Comparison of ENCODE assay signal across 18 cellular contexts in the genomic region with DNA sequence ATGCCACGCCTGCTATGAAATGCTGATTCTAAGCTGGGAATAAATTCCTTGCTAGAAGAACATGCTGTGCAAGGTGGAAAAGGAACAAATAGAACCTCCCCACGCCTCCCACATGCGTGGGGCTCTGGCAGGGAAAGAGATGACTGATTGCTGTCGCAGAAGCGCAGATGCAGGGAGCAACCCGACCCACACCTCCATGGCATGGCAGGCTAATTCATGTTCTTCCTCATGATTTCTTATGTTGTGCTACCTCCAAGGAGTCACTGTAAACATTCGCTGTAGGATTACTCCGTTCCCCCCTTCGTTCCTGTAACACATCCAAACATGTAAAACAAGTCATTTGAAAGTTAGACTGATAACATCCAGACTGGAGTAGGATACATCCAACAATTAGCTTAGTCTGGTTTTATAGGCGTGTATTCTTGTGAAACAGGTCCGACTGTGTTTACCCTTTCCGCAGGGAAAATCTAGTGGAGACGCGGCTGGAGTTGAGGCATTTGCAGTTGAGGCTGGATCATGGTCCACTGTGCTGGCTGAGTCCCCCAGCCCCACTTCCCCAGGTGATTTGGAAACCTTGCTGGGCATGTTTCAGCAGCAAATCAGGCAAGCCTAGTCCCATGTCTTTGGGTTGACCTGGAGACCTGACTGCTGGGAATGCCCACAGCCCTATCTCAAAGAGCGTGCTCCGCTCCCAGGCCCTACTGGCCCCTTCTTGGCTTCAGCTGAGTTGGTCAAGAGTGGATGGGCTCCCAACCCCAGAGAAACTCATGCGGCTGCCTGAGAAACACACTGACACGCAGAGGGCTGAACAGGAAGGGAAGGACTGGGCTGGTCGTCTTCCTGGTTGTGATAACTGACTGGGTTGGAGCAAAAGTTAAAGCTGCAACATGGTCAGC. TPM values are rescaled to one million over a fixed set of nuclear protein-coding genes. Genes with fewer than 3 reads are reported as not detected.
DNase-seq lines count a peak whose midpoint lies in the region; ATAC-seq and TF ChIP-seq lines count a peak whose summit lies in the region.
"Had no signal": no experiment of that assay in that cellular context is flagged by ENCODE, and none has a peak within 500 bp of the region (broad histone marks: within the 10 kb centered on the region; RNA-seq: fewer than 3 reads in every experiment).

No MANE protein-coding gene starts in this region.

- intact Hi-C loops in sciatic nerve (cut with DNase I), result no loop called here

- in situ Hi-C loops in ACHN (cut with HindIII; ENCODE audit: low pct_ligation_motif_present, low pct_unique_long_range_greater_than_20kb, low sequenced_read_pairs), result no loop called here

- no peaks in the 10 kb centered on the region for H3K27me3 ChIP-seq in HL-60 (ENCODE audit: insufficient read depth, poor library complexity, severe bottlenecking)
- H3K27me3 ChIP-seq: thyroid gland had no signal

- H3K4me3 Mint-ChIP-seq in progenitor cell of endocrine pancreas (ENCODE audit: low read depth), result no peak overlapping the region
- H3K4me3 Mint-ChIP-seq: endodermal cell had no signal

- peaks cover 33% of the 10 kb centered on the region for H3K27me3 Mint-ChIP-seq in progenitor cell of endocrine pancreas

- TF ChIP-seq CTCF in HL-60 (IDR thresholded peaks at IDR 0.05; ENCODE audit: insufficient read depth, low read length), result no peak
- no peak for TF ChIP-seq CTCF in VCaP (conservative IDR thresholded peaks at IDR 0.05)
- no peak for TF ChIP-seq CTCF in fibroblast of villous mesenchyme (IDR thresholded peaks at IDR 0.05; ENCODE audit: insufficient read depth, low read depth, low read length)
- TF ChIP-seq CTCF in progenitor cell of endocrine pancreas (IDR thresholded peaks at IDR 0.05; ENCODE audit: unreplicated experiment), result no peak

- H3K36me3 Mint-ChIP-seq in progenitor cell of endocrine pancreas (ENCODE audit: insufficient read depth), result no peaks in the 10 kb centered on the region

- ATAC-seq in sciatic nerve, result no peak
- ATAC-seq in GM19463 (IDR thresholded peaks at IDR 0.05; ENCODE audit: unreplicated experiment), result no peak
- ATAC-seq: left lung had no signal

- DNase-seq in HL-60 (ENCODE audit: low read depth in 1 of 2, low spot score in 1 of 2) (no peak), fibroblast of villous mesenchyme (ENCODE audit: low read depth) (peak; percentile 67), sciatic nerve (ENCODE audit: low spot score) (peak; percentile 43), islet precursor cell (no peak), ACHN (no peak), progenitor cell of endocrine pancreas (ENCODE audit: low spot score, unreplicated experiment) (no peak)
- DNase-seq: activated CD4-positive, alpha-beta T cell treated with anti-CD3 and anti-CD28 coated beads, Interleukin-2, amount 50 U/mL, for 48 hours; cerebellar nuclear complex; endodermal cell; KG1; left lung; NCI-H1105; NCI-H2107; NCI-H524 treated with DMSO at 0.1 percent for 48 hours; thyroid gland had no signal

- H3K27ac Mint-ChIP-seq in progenitor cell of endocrine pancreas, result no peak overlapping the region
- H3K27ac Mint-ChIP-seq: endodermal cell had no signal

- no peak overlapping the region for H3K4me3 ChIP-seq in HL-60 (replicated peaks; ENCODE audit: insufficient read depth, low read length)
- H3K4me3 ChIP-seq in fibroblast of villous mesenchyme (ENCODE audit: low read depth, low read length), result no peak overlapping the region
- H3K4me3 ChIP-seq: left lung, SK-N-MC, thyroid gland had no signal

- peaks cover 11% of the 10 kb centered on the region for H3K4me1 Mint-ChIP-seq in progenitor cell of endocrine pancreas (ENCODE audit: low read depth)

- 0 out of 2 replicates have a peak overlapping the region, but pooled peaks have one; percentile 6 for H3K27ac ChIP-seq in HL-60 (replicated peaks)
- H3K27ac ChIP-seq in VCaP, result peak overlapping the region; percentile 91
- H3K27ac ChIP-seq: left lung, SK-N-MC, thyroid gland had no signal

- no peaks in the 10 kb centered on the region for H3K9me3 Mint-ChIP-seq in progenitor cell of endocrine pancreas (ENCODE audit: low read depth)
- H3K9me3 Mint-ChIP-seq: endodermal cell had no signal

RNA-seq across cellular contexts. Expression of a gene that starts 24.8 kb away (rescaled TPM):
- total RNA-seq in fibroblast of villous mesenchyme, result 1.6 and 2.6 TPM in 2 replicates
- total RNA-seq in sciatic nerve, result 22.6 TPM
- 2.1 and 3.3 TPM in 2 replicates for total RNA-seq in progenitor cell of endocrine pancreas

Comparison
In these comparisons a context has a peak if more than half of its experiments do, and no peak if none do; other contexts are left out.
1. DNase-seq: peak in fibroblast of villous mesenchyme (single experiment) and sciatic nerve (single experiment); none in HL-60 (0 of 2), islet precursor cell (single experiment), ACHN (single experiment) and progenitor cell of endocrine pancreas (single experiment).